Comparison of ENCODE assay signal across 11 cellular contexts in the genomic region with DNA sequence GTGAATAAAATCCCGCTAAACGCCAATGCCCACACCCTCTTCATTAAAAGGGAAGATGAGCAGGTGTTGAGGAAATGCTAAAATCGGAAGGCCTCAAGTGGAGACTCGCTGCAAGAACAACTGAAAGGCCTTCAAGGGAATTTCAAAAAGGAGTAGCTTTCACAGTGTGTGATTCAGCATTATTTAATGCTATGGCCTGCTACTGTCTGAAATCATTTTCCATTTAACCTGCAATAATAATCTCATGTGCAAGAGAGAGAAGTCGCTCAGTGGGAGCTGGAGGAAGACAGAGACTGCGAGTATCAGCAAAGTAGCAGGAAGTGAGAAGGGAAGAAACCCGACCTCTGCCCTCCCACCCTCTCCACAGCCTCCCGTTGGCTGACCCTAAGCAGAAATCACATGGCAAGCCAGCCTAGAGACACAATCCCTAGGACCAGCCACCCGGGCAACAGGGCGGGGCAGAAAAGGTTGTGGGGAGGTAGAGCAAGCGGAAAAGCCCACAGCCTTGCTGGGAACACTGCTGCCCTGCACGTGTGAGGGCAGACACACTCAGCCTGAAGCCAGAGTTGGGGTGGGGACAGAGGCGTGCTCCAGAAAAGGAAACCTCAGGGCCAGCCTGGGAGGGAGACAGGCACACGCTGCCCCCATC. TPM values are rescaled to one million over a fixed set of nuclear protein-coding genes. Genes with fewer than 3 reads are reported as not detected.
DNase-seq lines count a peak whose midpoint lies in the region; TF ChIP-seq lines count a peak whose summit lies in the region.
"Had no signal": no experiment of that assay in that cellular context is flagged by ENCODE, and none has a peak within 500 bp of the region (broad histone marks: within the 10 kb centered on the region; RNA-seq: fewer than 3 reads in every experiment).

No MANE protein-coding gene starts in this region.

- no peak overlapping the region for H3K23ac ChIP-seq in mesendoderm (ENCODE audit: low read length)

- no peaks in the 10 kb centered on the region for H3K79me1 ChIP-seq in mesendoderm (ENCODE audit: low read length)

- H2BK5ac ChIP-seq in mesendoderm (ENCODE audit: low read length) = no peak overlapping the region

- no peak overlapping the region for H3K27ac ChIP-seq in mesendoderm (ENCODE audit: low read depth, low read length)

- H3K4me1 Mint-ChIP-seq in mesothelial cell of epicardium = peaks cover 15% of the 10 kb centered on the region

- no peak overlapping the region for H3K9ac ChIP-seq in mesendoderm (ENCODE audit: low read length)

- no peak overlapping the region for H4K5ac ChIP-seq in mesendoderm (ENCODE audit: low read length)

- H2AK5ac ChIP-seq in mesendoderm (ENCODE audit: low read length) = no peak overlapping the region

- peak; percentile 56 for DNase-seq in Ammon's horn (ENCODE audit: low spot score)
- peak; percentile 61 for DNase-seq in MV-4-11 (lab: John Stamatoyannopoulos, UW)
- no peak for DNase-seq in epithelial cell of proximal tubule (ENCODE audit: low read depth)
- no peak for DNase-seq in mesothelial cell of epicardium (ENCODE audit: low spot score in 2 of 2, unreplicated experiment in 2 of 2)
- no peak for DNase-seq in mesendoderm
- no peak for DNase-seq in NCI-H2081 (lab: John Stamatoyannopoulos, UW)
- DNase-seq in kidney glomerular epithelial cell (lab: John Stamatoyannopoulos, UW) = no peak
- no peak for DNase-seq in stimulated activated CD4-positive, alpha-beta T cell treated with anti-CD3 and anti-CD28 coated beads, Interleukin-2, amount 100 ng/mL, for 48 hours
- DNase-seq: KG1, OCI-M1 had no signal

- peaks cover 28% of the 10 kb centered on the region for H3K9me3 Mint-ChIP-seq in mesothelial cell of epicardium
- H3K9me3 Mint-ChIP-seq: central memory CD8-positive, alpha-beta T cell had no signal

- H3K4me2 ChIP-seq in mesendoderm (ENCODE audit: low read length) = no peak overlapping the region

- no peaks in the 10 kb centered on the region for H3K27me3 ChIP-seq in mesendoderm (ENCODE audit: insufficient read depth, low read length, poor library complexity)

- H3K36me3 Mint-ChIP-seq in mesothelial cell of epicardium = peaks cover 56% of the 10 kb centered on the region

- peak overlapping the region; percentile 67 for H3K27ac Mint-ChIP-seq in mesothelial cell of epicardium

- no peaks in the 10 kb centered on the region for H3K4me1 ChIP-seq in mesendoderm (ENCODE audit: control insufficient read depth, low read depth, low read length)

- H3K4me3 Mint-ChIP-seq in mesothelial cell of epicardium = no peak overlapping the region
- H3K4me3 Mint-ChIP-seq: central memory CD8-positive, alpha-beta T cell had no signal

- H3K18ac ChIP-seq in mesendoderm (ENCODE audit: low read length) = no peak overlapping the region

- H3K4me3 ChIP-seq in epithelial cell of proximal tubule (ENCODE audit: low read depth, low read length) (no peak overlapping the region), mesendoderm (ENCODE audit: low read length) (no peak overlapping the region)

- no peaks in the 10 kb centered on the region for H3K79me2 ChIP-seq in mesendoderm (ENCODE audit: control insufficient read depth, insufficient read depth, low read length)

- WGBS in mesendoderm (ENCODE audit: extremely low coverage, insufficient coverage, low lambda C conversion rate) = no CpG with 5 or more reads among the region's 14 CpGs

- H3K4ac ChIP-seq in mesendoderm (ENCODE audit: low read depth, low read length) = no peak overlapping the region

- H3K27me3 Mint-ChIP-seq in mesothelial cell of epicardium (ENCODE audit: low read depth) = no peaks in the 10 kb centered on the region
- H3K27me3 Mint-ChIP-seq: central memory CD8-positive, alpha-beta T cell had no signal

- no peak overlapping the region for H4K8ac ChIP-seq in mesendoderm (ENCODE audit: low read depth, low read length)

- H2BK15ac ChIP-seq in mesendoderm (replicated peaks; ENCODE audit: low read depth) = no peak overlapping the region

- TF ChIP-seq CTCF in epithelial cell of proximal tubule (conservative IDR thresholded peaks at IDR 0.05; ENCODE audit: low read depth, low read length) (peak; percentile 9), mesothelial cell of epicardium (IDR thresholded peaks at IDR 0.05; ENCODE audit: unreplicated experiment) (no peak)

- H2BK120ac ChIP-seq in mesendoderm (ENCODE audit: low read depth, low read length) = no peak overlapping the region

- peaks cover 7% of the 10 kb centered on the region for H3K36me3 ChIP-seq in mesendoderm (ENCODE audit: control insufficient read depth, insufficient read depth, low read length)

- H3K56ac ChIP-seq in mesendoderm (ENCODE audit: low read length) = no peak overlapping the region

RNA-seq across cellular contexts. Expression of gene CTSL, which starts 39.9 kb away (rescaled TPM):
- total RNA-seq in epithelial cell of proximal tubule (80.9 and 88.4 TPM in 2 replicates), mesothelial cell of epicardium (85.9 to 90.5 TPM (median 86.2 TPM) in 3 replicates)
- 32.4 TPM for polyA plus RNA-seq in mesendoderm (2013, experiment 1 of 2)
- 31.7 TPM for polyA plus RNA-seq in mesendoderm (2013, experiment 2 of 2)

Comparison
In these comparisons a context has a peak if more than half of its experiments do, and no peak if none do; other contexts are left out.
1. DNase-seq: peak in Ammon's horn (single experiment) and MV-4-11 (single experiment); none in epithelial cell of proximal tubule (single experiment), mesothelial cell of epicardium (0 of 2), mesendoderm (single experiment), NCI-H2081 (0 of 2), kidney glomerular epithelial cell (single experiment) and stimulated activated CD4-positive, alpha-beta T cell treated with anti-CD3 and anti-CD28 coated beads, Interleukin-2, amount 100 ng/mL, for 48 hours (0 of 2).